In genomic region chr16:11851301-11852091, GRCh38 we compare ENCODE assay signal across 1 cellular context.
TF ChIP-seq lines count a peak whose summit lies in the region.

Gene RSL1D1 (minus strand): TSS chr16:11851542. CDS start chr16:11851512, 30 bp downstream.

TF ChIP-seq in HCT116, 20 proteins besides CTCF, POLR2A, EP300 and RAD21 (continued from another document):
- peak; percentile 39 for TF ChIP-seq ZBTB33 (IDR thresholded peaks at IDR 0.05; ENCODE audit: extremely low read depth, insufficient replicate concordance, low read length)
- no peak for TF ChIP-seq EZH2phosphoT487 (IDR thresholded peaks at IDR 0.05; ENCODE audit: borderline replicate concordance)
- TF ChIP-seq, protein P1, sequence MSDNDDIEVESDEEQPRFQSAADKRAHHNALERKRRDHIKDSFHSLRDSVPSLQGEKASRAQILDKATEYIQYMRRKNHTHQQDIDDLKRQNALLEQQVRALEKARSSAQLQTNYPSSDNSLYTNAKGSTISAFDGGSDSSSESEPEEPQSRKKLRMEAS (IDR thresholded peaks at IDR 0.05) = peak; percentile 96
- TF ChIP-seq ELF1 (IDR thresholded peaks at IDR 0.05; ENCODE audit: borderline replicate concordance, low read depth) = no peak; the same call in 1 of the 2 replicates
- no peak for TF ChIP-seq JUND (IDR thresholded peaks at IDR 0.05)
- no peak for TF ChIP-seq SRF (IDR thresholded peaks at IDR 0.05; ENCODE audit: low read depth)
- peak; percentile 93 for TF ChIP-seq YY1 (IDR thresholded peaks at IDR 0.05; ENCODE audit: extremely low read depth, insufficient replicate concordance, low read depth, low read length)
TF ChIP-seq in HCT116: peak in this region for 7.
